Comparison of ENCODE assay signal across 17 cellular contexts in the genomic region with DNA sequence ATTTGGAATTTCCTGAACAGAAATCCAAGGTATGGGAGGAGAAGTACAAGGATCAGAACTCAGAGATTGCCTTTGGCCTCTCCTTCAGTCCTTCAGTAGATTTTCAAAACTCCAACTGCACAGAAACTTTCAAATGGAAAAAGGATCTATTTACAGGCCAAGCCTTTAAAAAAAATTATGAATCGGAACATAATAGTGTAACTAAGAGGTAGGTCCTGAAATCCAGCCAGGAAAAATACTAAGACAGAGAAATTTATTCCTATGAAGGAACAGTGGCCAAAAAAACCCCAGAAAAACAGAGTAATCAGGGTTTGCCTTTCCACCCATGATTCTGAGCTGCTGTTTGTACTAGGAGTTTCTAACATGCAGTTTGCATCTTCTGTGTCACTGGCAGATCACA.
DNase-seq lines count a peak whose midpoint lies in the region; ATAC-seq and TF ChIP-seq lines count a peak whose summit lies in the region.
"Had no signal": no experiment of that assay in that cellular context is flagged by ENCODE, and none has a peak within 500 bp of the region (broad histone marks: within the 10 kb centered on the region; RNA-seq: fewer than 3 reads in every experiment).

No MANE protein-coding gene starts in this region.

- no peaks in the 10 kb centered on the region for H3K4me1 Mint-ChIP-seq in Caco-2 (ENCODE audit: low read depth, unreplicated experiment)
- H3K4me1 Mint-ChIP-seq: CD4-positive, CD25-positive, alpha-beta regulatory T cell had no signal

- no peak overlapping the region for H3K4me3 Mint-ChIP-seq in Caco-2 (ENCODE audit: unreplicated experiment)
- H3K4me3 Mint-ChIP-seq: CD4-positive, CD25-positive, alpha-beta regulatory T cell; HFFc6 had no signal

- no peaks in the 10 kb centered on the region for H3K36me3 Mint-ChIP-seq in Caco-2 (ENCODE audit: insufficient read depth, unreplicated experiment)
- H3K36me3 Mint-ChIP-seq: CD4-positive, CD25-positive, alpha-beta regulatory T cell had no signal

- H3K9me3 Mint-ChIP-seq in Caco-2 (ENCODE audit: unreplicated experiment) = no peaks in the 10 kb centered on the region
- H3K9me3 Mint-ChIP-seq: HFFc6 had no signal

- no peak for TF ChIP-seq CTCF in fibroblast of villous mesenchyme (IDR thresholded peaks at IDR 0.05; ENCODE audit: insufficient read depth, low read depth, low read length)
- no peak for TF ChIP-seq CTCF in gastrocnemius medialis (IDR thresholded peaks at IDR 0.05 in 4 of 5, conservative IDR thresholded peaks at IDR 0.05 in 1 of 5)
- no peak for TF ChIP-seq CTCF in Caco-2 (IDR thresholded peaks at IDR 0.05; ENCODE audit: insufficient read depth in 1 of 2, low read depth in 1 of 2, low read length in 1 of 2, severe bottlenecking in 1 of 2, unreplicated experiment in 1 of 2)

- ATAC-seq in left ventricle myocardium superior = peak; percentile 37
- no peak for ATAC-seq in left cardiac atrium
- ATAC-seq in gastrocnemius medialis = peak; percentile 33 to 50
- peak; percentile 37 for ATAC-seq in aorta (ENCODE audit: low FRiP score)
- ATAC-seq: GM12878 had no signal

- H3K27me3 ChIP-seq in gastrocnemius medialis = no peaks in the 10 kb centered on the region
- no peaks in the 10 kb centered on the region for H3K27me3 ChIP-seq in aorta (ENCODE audit: control insufficient read depth in 1 of 2, insufficient read depth in 2 of 2, low read length in 1 of 2)
- no peaks in the 10 kb centered on the region for H3K27me3 ChIP-seq in Caco-2 (replicated peaks; ENCODE audit: control insufficient read depth, insufficient read depth, low read length)
- H3K27me3 ChIP-seq: BLaER1 treated with 17β-estradiol and CSF1 and Interleukin-3, amounts not matched to agents 10 nM and 100 nM had no signal

- H3K9me3 ChIP-seq in gastrocnemius medialis (no peaks in the 10 kb centered on the region), aorta (ENCODE audit: control insufficient read depth, low read length) (no peaks in the 10 kb centered on the region), Caco-2 (no peaks in the 10 kb centered on the region)
- H3K9me3 ChIP-seq: BLaER1 treated with 17β-estradiol and CSF1 and Interleukin-3, amounts not matched to agents 10 nM and 100 nM had no signal

- H3K36me3 ChIP-seq in gastrocnemius medialis (no peaks in the 10 kb centered on the region), aorta (ENCODE audit: control insufficient read depth in 1 of 2, insufficient read depth in 2 of 2, low read length in 1 of 2) (no peaks in the 10 kb centered on the region), Caco-2 (ENCODE audit: control insufficient read depth, insufficient read depth, low read length) (no peaks in the 10 kb centered on the region)
- H3K36me3 ChIP-seq: BLaER1 treated with 17β-estradiol and CSF1 and Interleukin-3, amounts not matched to agents 10 nM and 100 nM had no signal

- intact Hi-C loops in left ventricle myocardium superior (cut with micrococcal nuclease) = no loop called here
- intact Hi-C loops in left cardiac atrium (cut with DNase I) = no loop called here
- intact Hi-C loops in gastrocnemius medialis (cut with DNase I; ENCODE audit: low total_unique reads) = no loop called here
- intact Hi-C loops in aorta (cut with DNase I) = no loop called here
- intact Hi-C loops in Caco-2 (cut with micrococcal nuclease; ENCODE audit: unreplicated experiment) = no loop called here

- no peak for DNase-seq in left ventricle myocardium superior
- DNase-seq in left cardiac atrium = no peak
- DNase-seq in fibroblast of villous mesenchyme (ENCODE audit: low read depth) = peak; percentile 1
- no peak for DNase-seq in gastrocnemius medialis
- DNase-seq in aorta = no peak
- DNase-seq in Caco-2 = no peak
- DNase-seq in NCI-H2227 (lab: John Stamatoyannopoulos, UW; ENCODE audit: unreplicated experiment) = no peak
- no peak for DNase-seq in germinal center (ENCODE audit: low spot score)
- DNase-seq: ACHN; Calu3; CD4-positive, CD25-positive, alpha-beta regulatory T cell; DMS 273 treated with DMSO at 0.1 percent for 48 hours; HCEC 1CT; HFFc6 had no signal

- peak overlapping the region in 3 of 4 donors; percentile 23 to 46 (median 38) for H3K27ac ChIP-seq in gastrocnemius medialis
- peak overlapping the region in 1 of 2 donors; percentile 82 for H3K27ac ChIP-seq in aorta (ENCODE audit: low read depth in 1 of 2, low read length in 2 of 2)
- H3K27ac ChIP-seq: BLaER1 treated with 17β-estradiol and CSF1 and Interleukin-3, amounts not matched to agents 10 nM and 100 nM; HL-60 had no signal

- CTCF ChIA-PET in Caco-2 (lab: Charles Lee) = no interaction called here

- H3K4me3 ChIP-seq in fibroblast of villous mesenchyme (ENCODE audit: low read depth, low read length) (no peak overlapping the region), gastrocnemius medialis (no peak overlapping the region), aorta (ENCODE audit: low read length in 2 of 2) (no peak overlapping the region), Caco-2 (ENCODE audit: low read depth, low read length) (no peak overlapping the region)
- H3K4me3 ChIP-seq: BLaER1 treated with 17β-estradiol and CSF1 and Interleukin-3, amounts not matched to agents 10 nM and 100 nM; GM12878 had no signal

- TF ChIP-seq POLR2A in gastrocnemius medialis (IDR thresholded peaks at IDR 0.05) = no peak

- H3K4me1 ChIP-seq in gastrocnemius medialis (no peaks in the 10 kb centered on the region), aorta (ENCODE audit: control insufficient read depth in 1 of 2, insufficient read depth in 2 of 2, low read length in 2 of 2) (peaks cover 2 to 8% of the 10 kb centered on the region in 2 donors), Caco-2 (no peaks in the 10 kb centered on the region)

- peaks cover 14% of the 10 kb centered on the region for H3K27me3 Mint-ChIP-seq in Caco-2 (ENCODE audit: insufficient read depth, unreplicated experiment)

- 0 to 7% methylated on average over 1 of the region's 1 CpG for WGBS in aorta, 2 donors

- H3K27ac Mint-ChIP-seq in Caco-2 (ENCODE audit: unreplicated experiment) = no peak overlapping the region
- H3K27ac Mint-ChIP-seq: CD4-positive, CD25-positive, alpha-beta regulatory T cell; HFFc6 had no signal

- in situ Hi-C loops in gastrocnemius medialis (cut with MboI; ENCODE audit: low sequenced_read_pairs in 4 of 4) = no loop called here

- no TSS peak for BruUV-seq in Caco-2 (replicated peaks; lab: Mats Ljungman, UMichigan)

- POLR2A ChIA-PET in Caco-2 (lab: Charles Lee) = no interaction called here

Comparison
In these comparisons a context has a peak if more than half of its experiments do, and no peak if none do; other contexts are left out.
1. ATAC-seq: peak in left ventricle myocardium superior (single experiment), gastrocnemius medialis (2 of 2) and aorta (single experiment); none in left cardiac atrium (0 of 2).